ENCODE assay signal across 20 cellular contexts in genomic region chr14:71006200-71006563, GRCh38.
"Had no signal": no experiment of that assay in that cellular context is flagged by ENCODE, and none has a peak within 500 bp of the region (broad histone marks: within the 10 kb centered on the region; RNA-seq: fewer than 3 reads in every experiment).

No MANE protein-coding gene starts in this region.

- H3K27ac ChIP-seq: brain microvascular endothelial cell, parathyroid adenoma, vagina had no signal

- H3K27me3 ChIP-seq: brain microvascular endothelial cell, vagina had no signal

- H3K4me3 ChIP-seq: mucosa of descending colon, vagina had no signal

- DNase-seq: activated CD4-positive, alpha-beta T cell treated with anti-CD3 and anti-CD28 coated beads for 1 hour; activated CD4-positive, alpha-beta T cell treated with anti-CD3 and anti-CD28 coated beads, Interleukin-2, amount 50 U/mL, for 1 hour; activated CD8-positive, alpha-beta T cell treated with anti-CD3 and anti-CD28 coated beads, Interleukin-2, amount 10 ng/mL, durations not matched to agents 7 days and 5 days; activated T-cell treated with anti-CD3 and anti-CD28 coated beads, Interleukin-2, amount 50 U/mL, for 1 hour; aorta; brain microvascular endothelial cell; central memory CD4-positive, alpha-beta T cell; dermis blood vessel endothelial cell; effector CD8-positive, alpha-beta T cell; glutamatergic neuron; hippocampal formation; mucosa of descending colon; nephron progenitor cell; stimulated activated CD4-positive, alpha-beta T cell treated with anti-CD3 and anti-CD28 coated beads, Interleukin-2, amount 100 ng/mL, for 48 hours; stimulated activated CD8-positive, alpha-beta memory T cell treated with anti-CD3 and anti-CD28 coated beads, Interleukin-4, amount 100 ng/mL, for 48 hours; stimulated activated naive B cell treated with anti-CD40 and anti-IgM and Interleukin-4, amounts not matched to agents 10 μg/mL and 1 μg/mL and 100 μg/mL, for 72 hours had no signal

- H3K4me1 ChIP-seq: parathyroid adenoma, vagina had no signal

- H3K9ac ChIP-seq: parathyroid adenoma had no signal

- H3K36me3 ChIP-seq: brain microvascular endothelial cell, vagina had no signal

- H3K79me2 ChIP-seq: parathyroid adenoma had no signal

- H3K9me3 ChIP-seq: mucosa of descending colon, vagina had no signal

- H2AFZ ChIP-seq: parathyroid adenoma had no signal

- ATAC-seq: activated CD8-positive, alpha-beta T cell treated with anti-CD3 and anti-CD28 coated beads, Interleukin-2, amount 10 ng/mL, durations not matched to agents 7 days and 5 days; esophagus mucosa; mucosa of descending colon; sciatic nerve; stimulated activated naive B cell treated with anti-CD40 and anti-IgM and Interleukin-4, amounts not matched to agents 10 μg/mL and 1 μg/mL and 100 μg/mL, for 72 hours had no signal
